Comparison of ENCODE assay signal across 8 cellular contexts in the genomic region with DNA sequence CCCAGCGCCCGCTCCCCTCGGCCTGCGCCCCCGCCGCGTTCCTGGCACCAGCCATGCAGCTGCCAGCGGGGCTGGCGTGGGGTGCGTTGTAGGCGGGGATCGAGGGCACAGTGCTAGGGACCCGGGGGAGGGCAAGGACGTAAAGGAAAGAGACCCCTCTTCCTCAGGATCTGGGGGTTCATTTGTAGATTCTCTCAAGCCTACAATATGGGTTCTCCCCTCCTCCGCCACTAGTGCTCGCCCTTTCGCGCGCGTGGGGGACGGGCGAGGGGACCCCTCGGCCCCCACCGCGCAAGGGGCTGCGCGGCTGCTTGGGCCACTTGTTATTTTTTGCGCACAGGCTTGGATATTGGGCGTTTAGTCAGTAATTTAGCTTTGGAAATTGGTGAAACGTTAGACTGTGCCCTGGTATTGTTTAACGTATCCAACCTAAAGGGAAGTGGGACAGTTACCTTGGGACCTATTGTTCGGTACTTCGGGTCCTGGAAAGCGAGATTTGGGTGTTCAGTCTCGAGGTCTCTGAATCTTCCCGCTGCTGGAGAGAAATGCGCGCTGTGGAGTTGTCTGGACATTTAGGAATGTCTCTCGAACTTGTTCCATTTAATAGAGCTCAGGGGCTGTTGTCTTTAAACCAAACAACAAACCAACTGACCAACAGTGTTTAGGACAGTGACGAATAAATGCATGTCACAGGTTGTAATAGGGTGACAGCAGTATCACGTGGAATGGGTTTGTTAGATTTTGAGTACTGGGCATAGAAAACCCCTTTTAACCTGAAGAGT. TPM values are rescaled to one million over a fixed set of nuclear protein-coding genes. Genes with fewer than 3 reads are reported as not detected.
A peak's percentile ranks its signal among the peaks of the same experiment; 100 is the strongest.
DNase-seq lines count a peak whose midpoint lies in the region; ATAC-seq and TF ChIP-seq lines count a peak whose summit lies in the region.

No MANE protein-coding gene starts in this region.

- peak overlapping the region; percentile 55 to 83 (median 67) for H3K4me3 Mint-ChIP-seq in CD4-positive, alpha-beta memory T cell
- peak overlapping the region; percentile 95 to 97 (median 97) for H3K4me3 Mint-ChIP-seq in nephron

- no peak overlapping the region for H3K27ac ChIP-seq in CD4-positive, alpha-beta memory T cell (ENCODE audit: low read depth, low read length)
- peak overlapping the region; percentile 92 for H3K27ac ChIP-seq in RWPE1
- peak overlapping the region; percentile 82 to 88 (median 84) for H3K27ac ChIP-seq in esophagus muscularis mucosa (replicated peaks in 1 of 4)

- intact Hi-C loops in CD4-positive, alpha-beta memory T cell (cut with micrococcal nuclease): loop anchor here (10.0 kb wide), 1 partner anchor 142 kb away; no protein-coding TSS in a partner anchor
- intact Hi-C loops in esophagus muscularis mucosa (cut with DNase I): no loop called here

- peaks cover 10% of the 10 kb centered on the region for H3K27me3 ChIP-seq in CD4-positive, alpha-beta memory T cell (ENCODE audit: insufficient read depth, low read length)
- no peaks in the 10 kb centered on the region for H3K27me3 ChIP-seq in esophagus muscularis mucosa

- ATAC-seq in GM18907 (IDR thresholded peaks at IDR 0.05; ENCODE audit: unreplicated experiment): peak; percentile 29
- ATAC-seq in HG03095 (IDR thresholded peaks at IDR 0.05; ENCODE audit: unreplicated experiment): peak; percentile 26

- no peaks in the 10 kb centered on the region for H3K9me3 ChIP-seq in CD4-positive, alpha-beta memory T cell (ENCODE audit: control insufficient read depth in 1 of 2, low read length in 2 of 2)
- H3K9me3 ChIP-seq in esophagus muscularis mucosa: no peaks in the 10 kb centered on the region

- H3K27me3 Mint-ChIP-seq in CD4-positive, alpha-beta memory T cell: peaks cover 42 to 47% of the 10 kb centered on the region in 2 donors
- peaks cover 11% of the 10 kb centered on the region for H3K27me3 Mint-ChIP-seq in nephron (ENCODE audit: low read depth)

- H3K36me3 ChIP-seq in CD4-positive, alpha-beta memory T cell (ENCODE audit: insufficient read depth, low read length): no peaks in the 10 kb centered on the region
- H3K36me3 ChIP-seq in esophagus muscularis mucosa: no peaks in the 10 kb centered on the region

- peaks cover 8 to 20% (median 16%) of the 10 kb centered on the region in 4 donors for H3K4me1 Mint-ChIP-seq in CD4-positive, alpha-beta memory T cell
- peaks cover 53% of the 10 kb centered on the region for H3K4me1 Mint-ChIP-seq in nephron

- POLR2A ChIA-PET in CD4-positive, alpha-beta memory T cell (lab: Charles Lee; ENCODE audit: partially characterized antibody): no interaction called here
- POLR2A ChIA-PET in RWPE1 (lab: Yijun Ruan, JAX; ENCODE audit: low non-redundant PET): no interaction called here

- no peak for TF ChIP-seq EP300 in esophagus muscularis mucosa (IDR thresholded peaks at IDR 0.05)

- WGBS in esophagus muscularis mucosa: 1% methylated on average over 14 of the region's 41 CpGs

- H3K36me3 Mint-ChIP-seq in CD4-positive, alpha-beta memory T cell: no peaks in the 10 kb centered on the region
- no peaks in the 10 kb centered on the region for H3K36me3 Mint-ChIP-seq in nephron (ENCODE audit: low read depth)

- no peak overlapping the region for H3K4me3 ChIP-seq in CD4-positive, alpha-beta memory T cell (ENCODE audit: low read length in 2 of 2)
- peak overlapping the region; percentile 79 to 84 (median 81) for H3K4me3 ChIP-seq in esophagus muscularis mucosa

- CTCF ChIA-PET in CD4-positive, alpha-beta memory T cell (lab: Charles Lee; ENCODE audit: partially characterized antibody): no interaction called here
- CTCF ChIA-PET in RWPE1 (lab: Yijun Ruan, JAX): interaction anchor here (0.6 to 1.8 kb wide), 5 partner anchors 8 to 142 kb away, joined by 3 to 7 read pairs (median 4); no protein-coding TSS in a partner anchor

- no peak for DNase-seq in CD4-positive, alpha-beta memory T cell
- DNase-seq in RWPE1 (ENCODE audit: low spot score) (peak; percentile 21), esophagus muscularis mucosa (ENCODE audit: extremely low spot score) (no peak), NCI-H2107 treated with DMSO at 0.1 percent for 48 hours (lab: John Stamatoyannopoulos, UW; ENCODE audit: unreplicated experiment) (no peak)
- no peak for DNase-seq in stimulated activated CD4-positive, alpha-beta T cell treated with anti-CD3 and anti-CD28 coated beads, Interleukin-4, amount 100 ng/mL, for 1 hour

- peaks cover 0 to 2% (median 0%) of the 10 kb centered on the region in 8 donors for H3K9me3 Mint-ChIP-seq in CD4-positive, alpha-beta memory T cell
- no peaks in the 10 kb centered on the region for H3K9me3 Mint-ChIP-seq in nephron

- TF ChIP-seq POLR2A in esophagus muscularis mucosa (IDR thresholded peaks at IDR 0.05; ENCODE audit: low read depth): no peak

- no peak overlapping the region for H3K27ac Mint-ChIP-seq in CD4-positive, alpha-beta memory T cell
- peak overlapping the region; percentile 29 to 95 (median 95) for H3K27ac Mint-ChIP-seq in nephron

- H3K4me1 ChIP-seq in CD4-positive, alpha-beta memory T cell (ENCODE audit: insufficient read depth, low read length): peaks cover 11% of the 10 kb centered on the region
- peaks cover 0 to 32% (median 29%) of the 10 kb centered on the region in 4 donors for H3K4me1 ChIP-seq in esophagus muscularis mucosa

- no peak for TF ChIP-seq CTCF in RWPE1 (conservative IDR thresholded peaks at IDR 0.05; ENCODE audit: low read depth)
- no peak for TF ChIP-seq CTCF in esophagus muscularis mucosa (IDR thresholded peaks at IDR 0.05)
- TF ChIP-seq CTCF in nephron (IDR thresholded peaks at IDR 0.05; ENCODE audit: unreplicated experiment in 3 of 3): no peak

RNA-seq across cellular contexts. Expression of gene CDK14, which starts 0.8 kb away (rescaled TPM):
- under 1 TPM; 0.47 to 0.81 TPM for total RNA-seq in CD4-positive, alpha-beta memory T cell
- polyA plus RNA-seq in CD4-positive, alpha-beta memory T cell: under 1 TPM in 1 of 2 donors, not detected in 1; 0.70 TPM
- total RNA-seq in esophagus muscularis mucosa: 10 to 100 TPM in 3 of 4 donors, 1 to 10 TPM in 1; 9.6 to 17.7 (median 14.3) TPM

Comparison
In these comparisons a context has a peak if more than half of its experiments do, and no peak if none do; other contexts are left out.
1. H3K4me3 ChIP-seq: peak in esophagus muscularis mucosa (4 of 4); none in CD4-positive, alpha-beta memory T cell (0 of 2).
2. H3K27ac Mint-ChIP-seq: peak in nephron (3 of 3); none in CD4-positive, alpha-beta memory T cell (0 of 7).
3. RNA of gene CDK14, which starts 0.8 kb away (total RNA-seq): 9.6 to 17.7 TPM in esophagus muscularis mucosa; 0.47 to 0.81 TPM in CD4-positive, alpha-beta memory T cell; every median in the first group is over 4 times any median in the second.